Comparison of ENCODE assay signal across 29 cellular contexts in the genomic region with DNA sequence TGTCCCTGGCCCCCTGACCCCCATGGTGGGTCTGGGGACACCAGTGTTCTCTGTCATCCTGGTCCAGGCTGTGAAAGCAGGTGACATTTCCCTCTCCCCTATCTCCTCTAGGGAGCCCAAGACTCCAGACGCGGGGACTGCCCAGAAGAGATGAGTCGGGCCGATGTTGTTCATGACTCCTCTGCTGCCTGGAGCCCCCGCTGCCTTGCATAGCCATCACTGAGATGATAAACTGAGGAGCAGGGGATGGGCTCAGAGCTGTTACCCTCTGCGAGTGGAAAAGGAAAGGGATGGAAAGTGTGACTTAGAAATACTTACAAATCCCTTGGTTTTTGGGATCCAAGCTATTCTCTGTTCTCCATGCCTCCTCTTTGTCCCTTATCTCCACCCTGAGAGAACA.
DNase-seq lines count a peak whose midpoint lies in the region; FAIRE-seq and TF ChIP-seq lines count a peak whose summit lies in the region.
"Had no signal": no experiment of that assay in that cellular context is flagged by ENCODE, and none has a peak within 500 bp of the region (broad histone marks: within the 10 kb centered on the region; RNA-seq: fewer than 3 reads in every experiment).

No MANE protein-coding gene starts in this region.

- intact Hi-C loops in cardiac septum (cut with DNase I) (no loop called here), sigmoid colon (cut with DNase I) (no loop called here), stomach (cut with DNase I; ENCODE audit: low total_unique reads) (no loop called here)

- no peak overlapping the region for H3K27ac Mint-ChIP-seq in immature natural killer cell
- H3K27ac Mint-ChIP-seq: CD14-positive monocyte; CD4-positive, alpha-beta memory T cell; CD4-positive, CD25-positive, alpha-beta regulatory T cell; CD8-positive, alpha-beta memory T cell had no signal

- no peak for TF ChIP-seq POLR2A in sigmoid colon (IDR thresholded peaks at IDR 0.05)
- TF ChIP-seq POLR2A in stomach (IDR thresholded peaks at IDR 0.05), result no peak

- H3K36me3 ChIP-seq in right atrium auricular region (no peaks in the 10 kb centered on the region), bronchial epithelial cell (ENCODE audit: control insufficient read depth, insufficient read depth, low read length) (no peaks in the 10 kb centered on the region), sigmoid colon (no peaks in the 10 kb centered on the region), stomach (no peaks in the 10 kb centered on the region)
- H3K36me3 ChIP-seq: BE2C, BLaER1 had no signal

- H3K27me3 ChIP-seq in right atrium auricular region (no peaks in the 10 kb centered on the region), bronchial epithelial cell (ENCODE audit: control insufficient read depth, insufficient read depth, low read length) (peaks cover 1% of the 10 kb centered on the region), sigmoid colon (no peaks in the 10 kb centered on the region), stomach (peaks cover 0 to 37% (median 6%) of the 10 kb centered on the region in 3 donors)
- H3K27me3 ChIP-seq: BE2C, BLaER1 had no signal

- H3K4me3 ChIP-seq in right atrium auricular region (no peak overlapping the region), bronchial epithelial cell (ENCODE audit: low read depth, low read length) (no peak overlapping the region), sigmoid colon (no peak overlapping the region), stomach (no peak overlapping the region)
- H3K4me3 ChIP-seq: BLaER1, GM12878 had no signal

- H3K9me3 Mint-ChIP-seq in immature natural killer cell, result no peaks in the 10 kb centered on the region
- H3K9me3 Mint-ChIP-seq: CD14-positive monocyte; CD4-positive, alpha-beta memory T cell; CD4-positive, CD25-positive, alpha-beta regulatory T cell; CD8-positive, alpha-beta memory T cell had no signal

- peaks cover 3 to 5% (median 3%) of the 10 kb centered on the region in 3 donors for H3K27me3 Mint-ChIP-seq in immature natural killer cell (ENCODE audit: low read depth in 3 of 3)

- FAIRE-seq in bronchial epithelial cell (lab: Jason Lieb, UNC), result peak; percentile 40
- FAIRE-seq: A204.1, GM12878, GM12892, GM18507 had no signal

- H3K4me1 ChIP-seq in right atrium auricular region (peaks cover 0 to 12% of the 10 kb centered on the region in 2 donors), sigmoid colon (no peaks in the 10 kb centered on the region), stomach (no peaks in the 10 kb centered on the region)

- no peaks in the 10 kb centered on the region for H3K4me1 Mint-ChIP-seq in immature natural killer cell
- H3K4me1 Mint-ChIP-seq: CD14-positive monocyte; CD4-positive, alpha-beta memory T cell; CD4-positive, CD25-positive, alpha-beta regulatory T cell; CD8-positive, alpha-beta memory T cell had no signal

- TF ChIP-seq CTCF in right atrium auricular region (IDR thresholded peaks at IDR 0.05) (no peak), bronchial epithelial cell (IDR thresholded peaks at IDR 0.05; ENCODE audit: insufficient read depth, low read length, severe bottlenecking) (no peak), sigmoid colon (IDR thresholded peaks at IDR 0.05) (no peak), stomach (IDR thresholded peaks at IDR 0.05) (no peak)

- H3K36me3 Mint-ChIP-seq in immature natural killer cell, result no peaks in the 10 kb centered on the region
- H3K36me3 Mint-ChIP-seq: CD14-positive monocyte; CD4-positive, alpha-beta memory T cell; CD4-positive, CD25-positive, alpha-beta regulatory T cell; CD8-positive, alpha-beta memory T cell had no signal

- 94% methylated on average over 6 of the region's 6 CpGs for WGBS in sigmoid colon, 2 donors
- WGBS in stomach, 5 donors, result 85 to 95% (median 92%) methylated on average over 6 of the region's 6 CpGs

- DNase-seq in cardiac septum (ENCODE audit: low spot score), result peak; percentile 20
- DNase-seq in right atrium auricular region (ENCODE audit: low spot score), result no peak
- DNase-seq in bronchial epithelial cell (ENCODE audit: low read depth), result no peak
- peak; percentile 64 for DNase-seq in mesenteric fat pad (ENCODE audit: low spot score)
- DNase-seq in sigmoid colon, result peak; percentile 43
- DNase-seq in immature natural killer cell, result no peak
- DNase-seq in NCI-H82 treated with DMSO at 0.1 percent for 48 hours (lab: John Stamatoyannopoulos, UW; ENCODE audit: unreplicated experiment), result no peak
- DNase-seq in stomach, result no peak
- DNase-seq: 8988T; ACHN; BE2C; C1 segment of cervical spinal cord; CD4-positive, alpha-beta memory T cell; CD4-positive, CD25-positive, alpha-beta regulatory T cell; CD8-positive, alpha-beta memory T cell; COR-L47; DMS 273 treated with DMSO at 0.1 percent for 48 hours; DMS153; DMS53; DMS79; DND-41; EL; GDM1 had no signal

- H3K4me3 Mint-ChIP-seq in immature natural killer cell, result no peak overlapping the region
- H3K4me3 Mint-ChIP-seq: CD14-positive monocyte; CD4-positive, alpha-beta memory T cell; CD4-positive, CD25-positive, alpha-beta regulatory T cell; CD8-positive, alpha-beta memory T cell had no signal

- no peak overlapping the region for H3K27ac ChIP-seq in right atrium auricular region
- no peak overlapping the region for H3K27ac ChIP-seq in sigmoid colon
- no peak overlapping the region for H3K27ac ChIP-seq in stomach
- H3K27ac ChIP-seq: BLaER1 had no signal

- TF ChIP-seq EP300 in sigmoid colon (IDR thresholded peaks at IDR 0.05) (no peak), stomach (IDR thresholded peaks at IDR 0.05) (no peak)

- H3K9me3 ChIP-seq in right atrium auricular region, result no peaks in the 10 kb centered on the region
- no peaks in the 10 kb centered on the region for H3K9me3 ChIP-seq in sigmoid colon
- no peaks in the 10 kb centered on the region for H3K9me3 ChIP-seq in stomach
- H3K9me3 ChIP-seq: BE2C, BLaER1 had no signal

Comparison
In these comparisons a context has a peak if more than half of its experiments do, and no peak if none do; other contexts are left out.
1. DNase-seq: peak in cardiac septum (single experiment), mesenteric fat pad (single experiment) and sigmoid colon (single experiment); none in right atrium auricular region (single experiment), bronchial epithelial cell (single experiment), immature natural killer cell (0 of 3), NCI-H82 treated with DMSO at 0.1 percent for 48 hours (single experiment) and stomach (single experiment).